18 cellular contexts compared by ENCODE assay signal in genomic region chr4:3341760-3342159, GRCh38. TPM values are rescaled to one million over a fixed set of nuclear protein-coding genes. Genes with fewer than 3 reads are reported as not detected.
DNase-seq lines count a peak whose midpoint lies in the region; ATAC-seq and TF ChIP-seq lines count a peak whose summit lies in the region.
"Had no signal": no experiment of that assay in that cellular context is flagged by ENCODE, and none has a peak within 500 bp of the region (broad histone marks: within the 10 kb centered on the region; RNA-seq: fewer than 3 reads in every experiment).

No MANE protein-coding gene starts in this region.

- H3K4me1 Mint-ChIP-seq in chondrocyte (ENCODE audit: low read depth): peaks cover 29% of the 10 kb centered on the region
- peaks cover 25% of the 10 kb centered on the region for H3K4me1 Mint-ChIP-seq in progenitor cell of endocrine pancreas (ENCODE audit: low read depth)

- ATAC-seq in left lobe of liver: no peak
- ATAC-seq: activated CD8-positive, alpha-beta T cell treated with anti-CD3 and anti-CD28 coated beads, Interleukin-2, amount 10 ng/mL, durations not matched to agents 7 days and 5 days; Panc1 had no signal

- no peaks in the 10 kb centered on the region for H3K36me3 ChIP-seq in HEK293 (ENCODE audit: control insufficient read depth in 2 of 2, insufficient read depth in 1 of 2, low read length in 2 of 2)
- H3K36me3 ChIP-seq: MG63, thyroid gland had no signal

- no peak overlapping the region for H3K27ac ChIP-seq in HEK293 (ENCODE audit: extremely low read depth, low read depth, low read length)
- H3K27ac ChIP-seq: thyroid gland had no signal

- H3K9me3 ChIP-seq in HEK293 (ENCODE audit: control insufficient read depth, insufficient read depth, low read depth, low read length): no peaks in the 10 kb centered on the region
- H3K9me3 ChIP-seq: MG63, thyroid gland had no signal

- no peak overlapping the region for H3K4me3 ChIP-seq in HEK293 (ENCODE audit: low read depth, low read length)
- H3K4me3 ChIP-seq: MG63, thyroid gland had no signal

- H3K27ac Mint-ChIP-seq in chondrocyte (ENCODE audit: unreplicated experiment) (peak overlapping the region; percentile 92), progenitor cell of endocrine pancreas (peak overlapping the region; percentile 18)
- H3K27ac Mint-ChIP-seq: activated CD8-positive, alpha-beta T cell treated with anti-CD3 and anti-CD28 coated beads, Interleukin-2, amount 10 ng/mL, durations not matched to agents 7 days and 5 days; activated naive CD8-positive, alpha-beta T cell treated with anti-CD3 and anti-CD28 coated beads for 36 hours; nephron progenitor cell had no signal

- peak; percentile 40 for DNase-seq in activated CD8-positive, alpha-beta memory T cell treated with anti-CD3 and anti-CD28 coated beads, Interleukin-2, amount 50 U/mL, for 48 hours
- no peak for DNase-seq in activated CD8-positive, alpha-beta memory T cell treated with anti-CD3 and anti-CD28 coated beads for 24 hours
- no peak for DNase-seq in chondrocyte (ENCODE audit: low spot score)
- no peak for DNase-seq in progenitor cell of endocrine pancreas (ENCODE audit: low spot score, unreplicated experiment)
- no peak for DNase-seq in NCI-H2227 treated with DMSO at 0.1 percent for 48 hours (lab: John Stamatoyannopoulos, UW)
- DNase-seq in left lobe of liver (ENCODE audit: low spot score): no peak
- no peak for DNase-seq in AG08396 (ENCODE audit: low spot score)
- DNase-seq: activated naive CD8-positive, alpha-beta T cell treated with anti-CD3 and anti-CD28 coated beads for 36 hours; NCI-H1436; NCI-H226; nephron progenitor cell; stimulated activated naive CD4-positive, alpha-beta T cell; T-helper 9 cell; thyroid gland had no signal

- no peaks in the 10 kb centered on the region for H3K4me1 ChIP-seq in HEK293 (ENCODE audit: control insufficient read depth, insufficient read depth, low read length)

- TF ChIP-seq CTCF in HEK293 (tag by site-specific recombination; IDR thresholded peaks at IDR 0.05) (no peak), chondrocyte (IDR thresholded peaks at IDR 0.05) (no peak), progenitor cell of endocrine pancreas (IDR thresholded peaks at IDR 0.05; ENCODE audit: unreplicated experiment) (no peak)

- CTCF ChIA-PET in HEK293 (lab: Yijun Ruan, JAX): interaction anchor here (0.8 kb wide), 1 partner anchor 8 kb away, joined by 3 read pairs; no protein-coding TSS in a partner anchor

- H3K4me3 Mint-ChIP-seq in chondrocyte (ENCODE audit: unreplicated experiment) (peak overlapping the region; percentile 49), progenitor cell of endocrine pancreas (ENCODE audit: low read depth) (no peak overlapping the region)
- H3K4me3 Mint-ChIP-seq: activated CD8-positive, alpha-beta T cell treated with anti-CD3 and anti-CD28 coated beads, Interleukin-2, amount 10 ng/mL, durations not matched to agents 7 days and 5 days; activated naive CD8-positive, alpha-beta T cell treated with anti-CD3 and anti-CD28 coated beads for 36 hours; nephron progenitor cell had no signal

- POLR2A ChIA-PET in HEK293 (lab: Yijun Ruan, JAX): no interaction called here

- no peaks in the 10 kb centered on the region for H3K9me3 Mint-ChIP-seq in chondrocyte (ENCODE audit: low read depth)
- H3K9me3 Mint-ChIP-seq in progenitor cell of endocrine pancreas (ENCODE audit: low read depth): no peaks in the 10 kb centered on the region
- H3K9me3 Mint-ChIP-seq: activated naive CD8-positive, alpha-beta T cell treated with anti-CD3 and anti-CD28 coated beads for 36 hours; nephron progenitor cell had no signal

- H3K27me3 Mint-ChIP-seq in chondrocyte (ENCODE audit: low read depth) (no peaks in the 10 kb centered on the region), progenitor cell of endocrine pancreas (no peaks in the 10 kb centered on the region)

- H3K36me3 Mint-ChIP-seq in chondrocyte (ENCODE audit: low read depth) (peaks cover 2% of the 10 kb centered on the region), progenitor cell of endocrine pancreas (ENCODE audit: insufficient read depth) (peaks cover 15% of the 10 kb centered on the region)
- H3K36me3 Mint-ChIP-seq: activated naive CD8-positive, alpha-beta T cell treated with anti-CD3 and anti-CD28 coated beads for 36 hours had no signal

TF ChIP-seq in HEK293, 187 proteins besides CTCF, POLR2A, EP300 and RAD21:
- TF ChIP-seq, protein P1, sequence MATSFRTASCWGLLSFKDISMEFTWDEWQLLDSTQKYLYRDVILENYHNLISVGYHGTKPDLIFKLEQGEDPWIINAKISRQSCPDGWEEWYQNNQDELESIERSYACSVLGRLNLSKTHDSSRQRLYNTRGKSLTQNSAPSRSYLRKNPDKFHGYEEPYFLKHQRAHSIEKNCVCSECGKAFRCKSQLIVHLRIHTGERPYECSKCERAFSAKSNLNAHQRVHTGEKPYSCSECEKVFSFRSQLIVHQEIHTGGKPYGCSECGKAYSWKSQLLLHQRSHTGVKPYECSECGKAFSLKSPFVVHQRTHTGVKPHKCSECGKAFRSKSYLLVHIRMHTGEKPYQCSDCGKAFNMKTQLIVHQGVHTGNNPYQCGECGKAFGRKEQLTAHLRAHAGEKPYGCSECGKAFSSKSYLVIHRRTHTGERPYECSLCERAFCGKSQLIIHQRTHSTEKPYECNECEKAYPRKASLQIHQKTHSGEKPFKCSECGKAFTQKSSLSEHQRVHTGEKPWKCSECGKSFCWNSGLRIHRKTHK (tag by site-specific recombination; IDR thresholded peaks at IDR 0.05): no peak
- TF ChIP-seq KLF1 (tag by site-specific recombination; IDR thresholded peaks at IDR 0.05) (peak; percentile 96), MYNN (tag by site-specific recombination; IDR thresholded peaks at IDR 0.05; ENCODE audit: borderline replicate concordance) (peak; percentile 78; the same call in 1 of the 2 replicates), ZNF311 (tag by site-specific recombination; IDR thresholded peaks at IDR 0.05; ENCODE audit: borderline replicate concordance) (no peak), ZNF529 (tag by site-specific recombination; IDR thresholded peaks at IDR 0.05; ENCODE audit: insufficient replicate concordance) (no peak), EGR2 (tag by site-specific recombination; IDR thresholded peaks at IDR 0.05; ENCODE audit: low read depth) (peak; percentile 26; the same call in 1 of the 2 replicates), ZBTB10 (tag by site-specific recombination; IDR thresholded peaks at IDR 0.05) (no peak), ZFHX2 (tag by site-specific recombination; conservative IDR thresholded peaks at IDR 0.05) (peak; percentile 63), ZNF174 (tag by site-specific recombination; IDR thresholded peaks at IDR 0.05) (no peak), ZNF138 (tag by site-specific recombination; IDR thresholded peaks at IDR 0.05; ENCODE audit: borderline replicate concordance) (no peak), REPIN1 (tag by site-specific recombination; IDR thresholded peaks at IDR 0.05; ENCODE audit: low read depth) (no peak), PRDM1 (tag by site-specific recombination; IDR thresholded peaks at IDR 0.05) (no peak), ZNF660 (tag by site-specific recombination; IDR thresholded peaks at IDR 0.05) (no peak), ZNF600 (tag by site-specific recombination; IDR thresholded peaks at IDR 0.05) (peak; percentile 35; the same call in 1 of the 2 replicates)
- TF ChIP-seq, protein P2, sequence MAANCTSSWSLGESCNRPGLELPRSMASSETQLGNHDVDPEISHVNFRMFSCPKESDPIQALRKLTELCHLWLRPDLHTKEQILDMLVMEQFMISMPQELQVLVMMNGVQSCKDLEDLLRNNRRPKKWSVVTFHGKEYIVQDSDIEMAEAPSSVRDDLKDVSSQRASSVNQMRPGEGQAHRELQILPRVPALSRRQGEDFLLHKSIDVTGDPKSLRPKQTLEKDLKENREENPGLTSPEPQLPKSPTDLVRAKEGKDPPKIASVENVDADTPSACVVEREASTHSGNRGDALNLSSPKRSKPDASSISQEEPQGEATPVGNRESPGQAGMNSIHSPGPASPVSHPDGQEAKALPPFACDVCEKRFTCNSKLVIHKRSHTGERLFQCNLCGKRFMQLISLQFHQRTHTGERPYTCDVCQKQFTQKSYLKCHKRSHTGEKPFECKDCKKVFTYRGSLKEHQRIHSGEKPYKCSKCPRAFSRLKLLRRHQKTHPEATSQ (tag by site-specific recombination; IDR thresholded peaks at IDR 0.05): no peak
- TF ChIP-seq, protein P3, sequence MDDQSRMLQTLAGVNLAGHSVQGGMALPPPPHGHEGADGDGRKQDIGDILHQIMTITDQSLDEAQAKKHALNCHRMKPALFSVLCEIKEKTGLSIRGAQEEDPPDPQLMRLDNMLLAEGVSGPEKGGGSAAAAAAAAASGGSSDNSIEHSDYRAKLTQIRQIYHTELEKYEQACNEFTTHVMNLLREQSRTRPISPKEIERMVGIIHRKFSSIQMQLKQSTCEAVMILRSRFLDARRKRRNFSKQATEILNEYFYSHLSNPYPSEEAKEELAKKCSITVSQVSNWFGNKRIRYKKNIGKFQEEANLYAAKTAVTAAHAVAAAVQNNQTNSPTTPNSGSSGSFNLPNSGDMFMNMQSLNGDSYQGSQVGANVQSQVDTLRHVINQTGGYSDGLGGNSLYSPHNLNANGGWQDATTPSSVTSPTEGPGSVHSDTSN (CRISPR knock-in tag; IDR thresholded peaks at IDR 0.05): no peak
TF ChIP-seq in HEK293: peak in this region for 5.

RNA-seq across cellular contexts. Expression of gene RGS12, which starts 48.9 kb away (rescaled TPM):
- total RNA-seq in chondrocyte (19.0 to 24.2 TPM (median 19.3 TPM) in 3 replicates), progenitor cell of endocrine pancreas (102 and 106 TPM in 2 replicates), left lobe of liver (29.3 TPM)
